In genomic region chr15:31516874-31517273, GRCh38 we compare ENCODE assay signal across 26 cellular contexts.
"Had no signal": no experiment of that assay in that cellular context is flagged by ENCODE, and none has a peak within 500 bp of the region (broad histone marks: within the 10 kb centered on the region; RNA-seq: fewer than 3 reads in every experiment).

No MANE protein-coding gene starts in this region.

- H3K27me3 Mint-ChIP-seq: progenitor cell of endocrine pancreas had no signal

- H3K36me3 Mint-ChIP-seq: natural killer cell; stimulated activated naive B cell treated with anti-CD40 and anti-IgM and Interleukin-4, amounts not matched to agents 10 μg/mL and 1 μg/mL and 100 μg/mL, for 72 hours had no signal

- H2AFZ ChIP-seq: hepatocyte had no signal

- H3K79me2 ChIP-seq: hepatocyte had no signal

- H3K27ac Mint-ChIP-seq: natural killer cell; progenitor cell of endocrine pancreas; stimulated activated naive B cell treated with anti-CD40 and anti-IgM and Interleukin-4, amounts not matched to agents 10 μg/mL and 1 μg/mL and 100 μg/mL, for 72 hours; stimulated activated naive CD8-positive, alpha-beta T cell treated with anti-CD3 and anti-CD28 coated beads, Interleukin-15, Interleukin-2, amounts not matched to agents 100 ng/mL and 50 ng/mL, for 24 hours had no signal

- FAIRE-seq: endothelial cell of umbilical vein, islet of Langerhans, pancreas, urothelium cell line had no signal

- H3K9me3 Mint-ChIP-seq: natural killer cell; stimulated activated naive CD8-positive, alpha-beta T cell treated with anti-CD3 and anti-CD28 coated beads, Interleukin-15, Interleukin-2, amounts not matched to agents 100 ng/mL and 50 ng/mL, for 24 hours had no signal

- H3K27me3 ChIP-seq: colonic mucosa, esophagus muscularis mucosa, foreskin keratinocyte, gastroesophageal sphincter, heart left ventricle, hepatocyte, pancreas, tibial nerve, upper lobe of left lung had no signal

- ATAC-seq: foreskin keratinocyte; gastroesophageal sphincter; heart left ventricle; left cardiac atrium; lower lobe of right lung; natural killer cell; pancreas; stimulated activated naive B cell treated with anti-CD40 and anti-IgM and Interleukin-4, amounts not matched to agents 10 μg/mL and 1 μg/mL and 100 μg/mL, for 72 hours had no signal

- H3K4me1 ChIP-seq: colonic mucosa, esophagus muscularis mucosa, gastroesophageal sphincter, heart left ventricle, left ventricle myocardium inferior, lower lobe of right lung, pancreas, tibial nerve, upper lobe of left lung had no signal

- DNase-seq: colonic mucosa; dermis blood vessel endothelial cell; effector memory CD4-positive, alpha-beta T cell; foreskin keratinocyte; heart left ventricle; left cardiac atrium; left ventricle myocardium inferior; lower lobe of right lung; natural killer cell; occipital lobe; pancreas; spleen; stimulated activated CD4-positive, alpha-beta T cell treated with anti-CD3 and anti-CD28 coated beads, Interleukin-4, amount 100 ng/mL, for 4 hours; stimulated activated naive B cell treated with anti-CD40 and anti-IgM and Interleukin-4, amounts not matched to agents 10 μg/mL and 1 μg/mL and 100 μg/mL, for 72 hours; upper lobe of left lung had no signal

- H3K4me2 ChIP-seq: hepatocyte had no signal

- H3K9me3 ChIP-seq: colonic mucosa, esophagus muscularis mucosa, gastroesophageal sphincter, lower lobe of right lung, pancreas, spleen, thoracic aorta, tibial nerve, upper lobe of left lung had no signal

- H3K4me3 ChIP-seq: colonic mucosa, esophagus muscularis mucosa, gastroesophageal sphincter, heart left ventricle, hepatocyte, left ventricle myocardium inferior, lower lobe of right lung, pancreas, skin epidermis, spleen, thoracic aorta, tibial nerve, upper lobe of left lung had no signal

- H3K36me3 ChIP-seq: colonic mucosa, esophagus muscularis mucosa, gastroesophageal sphincter, heart left ventricle, left ventricle myocardium inferior, lower lobe of right lung, pancreas, spleen, thoracic aorta, tibial nerve, upper lobe of left lung had no signal

- H3K4me3 Mint-ChIP-seq: natural killer cell; stimulated activated naive B cell treated with anti-CD40 and anti-IgM and Interleukin-4, amounts not matched to agents 10 μg/mL and 1 μg/mL and 100 μg/mL, for 72 hours; stimulated activated naive CD8-positive, alpha-beta T cell treated with anti-CD3 and anti-CD28 coated beads, Interleukin-15, Interleukin-2, amounts not matched to agents 100 ng/mL and 50 ng/mL, for 24 hours had no signal

- H3K27ac ChIP-seq: colonic mucosa, esophagus muscularis mucosa, foreskin keratinocyte, gastroesophageal sphincter, heart left ventricle, hepatocyte, left ventricle myocardium inferior, lower lobe of right lung, pancreas, skin epidermis, spleen, thoracic aorta, tibial nerve, upper lobe of left lung had no signal
